ENCODE assay signal across 10 cellular contexts in genomic region chr14:57486767-57487379, GRCh38. TPM values are rescaled to one million over a fixed set of nuclear protein-coding genes. Genes with fewer than 3 reads are reported as not detected.
DNase-seq lines count a peak whose midpoint lies in the region; ATAC-seq and TF ChIP-seq lines count a peak whose summit lies in the region.
"Had no signal": no experiment of that assay in that cellular context is flagged by ENCODE, and none has a peak within 500 bp of the region (broad histone marks: within the 10 kb centered on the region; RNA-seq: fewer than 3 reads in every experiment).

No MANE protein-coding gene starts in this region.

- no peak for TF ChIP-seq EP300 in SK-N-SH (IDR thresholded peaks at IDR 0.05; ENCODE audit: borderline replicate concordance in 1 of 2, low read depth in 1 of 2, low read length in 1 of 2)

- peak; percentile 67 for TF ChIP-seq RAD21 in SK-N-SH (IDR thresholded peaks at IDR 0.05; ENCODE audit: low read length)

- no peak overlapping the region for H3K4me2 ChIP-seq in SK-N-SH
- no peak overlapping the region for H3K4me2 ChIP-seq in smooth muscle cell

- no peaks in the 10 kb centered on the region for H4K20me1 ChIP-seq in SK-N-SH (ENCODE audit: insufficient read depth)
- H4K20me1 ChIP-seq in smooth muscle cell (ENCODE audit: low read depth) = no peaks in the 10 kb centered on the region

- intact Hi-C loops in heart left ventricle (cut with DNase I) = loop anchor here (1.0 to 10.0 kb wide), 5 partner anchors 388 to 586 kb away; no protein-coding TSS in a partner anchor

- DNase-seq in GM03348 (ENCODE audit: low spot score) (peak; percentile 57), NCI-H1092 treated with DMSO at 0.1 percent for 48 hours (lab: John Stamatoyannopoulos, UW) (peak; percentile 64), SK-N-SH (peak; percentile 25), heart left ventricle (no peak), smooth muscle cell (lab: John Stamatoyannopoulos, UW; ENCODE audit: unreplicated experiment) (no peak), T1000 (lab: John Stamatoyannopoulos, UW) (no peak), mesenteric fat pad (ENCODE audit: low spot score) (no peak), GM19240 (ENCODE audit: insufficient read length, low spot score) (no peak)
- DNase-seq: right cardiac atrium had no signal

- WGBS in SK-N-SH (ENCODE audit: low lambda C conversion rate) = 29% methylated on average over 3 of the region's 3 CpGs
- WGBS in heart left ventricle, 4 donors = 34 to 37% (median 35%) methylated on average over 3 of the region's 3 CpGs
- 54% methylated on average over 3 of the region's 3 CpGs for WGBS in smooth muscle cell (ENCODE audit: low lambda C conversion rate)

- H3K27ac ChIP-seq in SK-N-SH (ENCODE audit: low read depth in 2 of 2, low read length in 1 of 2) (no peak overlapping the region), heart left ventricle (no peak overlapping the region), smooth muscle cell (ENCODE audit: low read depth) (no peak overlapping the region)

- H3K27me3 ChIP-seq in SK-N-SH (ENCODE audit: insufficient read depth) = peaks cover 5% of the 10 kb centered on the region; the same call in 1 of the 2 replicates
- no peaks in the 10 kb centered on the region for H3K27me3 ChIP-seq in heart left ventricle
- H3K27me3 ChIP-seq in smooth muscle cell (ENCODE audit: low read depth) = no peaks in the 10 kb centered on the region

- no peaks in the 10 kb centered on the region for H3K9me2 ChIP-seq in SK-N-SH

- peak in 1 of 4 donors; percentile 61 for ATAC-seq in heart left ventricle

- no peak for TF ChIP-seq POLR2A in heart left ventricle (IDR thresholded peaks at IDR 0.05)

- H3K9me3 ChIP-seq in SK-N-SH (no peaks in the 10 kb centered on the region), heart left ventricle (no peaks in the 10 kb centered on the region), smooth muscle cell (replicated peaks; ENCODE audit: low read depth) (no peaks in the 10 kb centered on the region)

- H3K36me3 ChIP-seq in SK-N-SH (replicated peaks in 1 of 2; ENCODE audit: control insufficient read depth in 1 of 2, insufficient read depth in 2 of 2, low read length in 1 of 2) = no peaks in the 10 kb centered on the region
- no peaks in the 10 kb centered on the region for H3K36me3 ChIP-seq in heart left ventricle
- H3K36me3 ChIP-seq in smooth muscle cell (ENCODE audit: low read depth) = no peaks in the 10 kb centered on the region

- CTCF ChIA-PET in SK-N-SH (lab: Yijun Ruan, JAX) = interaction anchor here (1.1 to 1.2 kb wide), 3 partner anchors 18 to 586 kb away, joined by 3 to 5 read pairs (median 3); no protein-coding TSS in a partner anchor

- H3K9ac ChIP-seq in SK-N-SH (no peak overlapping the region), smooth muscle cell (ENCODE audit: low read depth) (no peak overlapping the region)

- TF ChIP-seq CTCF in SK-N-SH (IDR thresholded peaks at IDR 0.05) (peak; percentile 68), heart left ventricle (IDR thresholded peaks at IDR 0.05) (peak in 11 of 12 donors; percentile 45 to 74 (median 59)), smooth muscle cell (IDR thresholded peaks at IDR 0.05; ENCODE audit: borderline replicate concordance, insufficient read depth, poor library complexity, severe bottlenecking) (peak; percentile 65)

- H3K79me2 ChIP-seq in SK-N-SH (ENCODE audit: insufficient read depth) (no peaks in the 10 kb centered on the region), smooth muscle cell (ENCODE audit: low read depth) (no peaks in the 10 kb centered on the region)

- POLR2A ChIA-PET in SK-N-SH (lab: Yijun Ruan, JAX) = no interaction called here

- H3K4me1 ChIP-seq in SK-N-SH (ENCODE audit: control insufficient read depth in 1 of 2, insufficient read depth in 2 of 2, low read depth in 1 of 2, low read length in 1 of 2) = no peaks in the 10 kb centered on the region
- H3K4me1 ChIP-seq in heart left ventricle = peaks cover 0 to 10% (median 0%) of the 10 kb centered on the region in 12 donors
- H3K4me1 ChIP-seq in smooth muscle cell (ENCODE audit: low read depth) = no peaks in the 10 kb centered on the region

- H3F3A ChIP-seq in SK-N-SH (replicated peaks; ENCODE audit: insufficient read depth) (no peaks in the 10 kb centered on the region), smooth muscle cell (ENCODE audit: low read depth) (no peaks in the 10 kb centered on the region)

- H3K4me3 ChIP-seq in SK-N-SH (ENCODE audit: low read depth in 2 of 2, low read length in 1 of 2) (no peak overlapping the region), heart left ventricle (no peak overlapping the region), smooth muscle cell (no peak overlapping the region)

- H2AFZ ChIP-seq in SK-N-SH (ENCODE audit: low read depth) = no peak overlapping the region
- H2AFZ ChIP-seq in smooth muscle cell (ENCODE audit: low read depth) = no peak overlapping the region

TF ChIP-seq in SK-N-SH, 30 proteins besides CTCF, POLR2A, EP300 and RAD21:
- TF ChIP-seq SMC3 (IDR thresholded peaks at IDR 0.05; ENCODE audit: low read depth, low read length) = peak; percentile 47
- TF ChIP-seq, protein P1, sequence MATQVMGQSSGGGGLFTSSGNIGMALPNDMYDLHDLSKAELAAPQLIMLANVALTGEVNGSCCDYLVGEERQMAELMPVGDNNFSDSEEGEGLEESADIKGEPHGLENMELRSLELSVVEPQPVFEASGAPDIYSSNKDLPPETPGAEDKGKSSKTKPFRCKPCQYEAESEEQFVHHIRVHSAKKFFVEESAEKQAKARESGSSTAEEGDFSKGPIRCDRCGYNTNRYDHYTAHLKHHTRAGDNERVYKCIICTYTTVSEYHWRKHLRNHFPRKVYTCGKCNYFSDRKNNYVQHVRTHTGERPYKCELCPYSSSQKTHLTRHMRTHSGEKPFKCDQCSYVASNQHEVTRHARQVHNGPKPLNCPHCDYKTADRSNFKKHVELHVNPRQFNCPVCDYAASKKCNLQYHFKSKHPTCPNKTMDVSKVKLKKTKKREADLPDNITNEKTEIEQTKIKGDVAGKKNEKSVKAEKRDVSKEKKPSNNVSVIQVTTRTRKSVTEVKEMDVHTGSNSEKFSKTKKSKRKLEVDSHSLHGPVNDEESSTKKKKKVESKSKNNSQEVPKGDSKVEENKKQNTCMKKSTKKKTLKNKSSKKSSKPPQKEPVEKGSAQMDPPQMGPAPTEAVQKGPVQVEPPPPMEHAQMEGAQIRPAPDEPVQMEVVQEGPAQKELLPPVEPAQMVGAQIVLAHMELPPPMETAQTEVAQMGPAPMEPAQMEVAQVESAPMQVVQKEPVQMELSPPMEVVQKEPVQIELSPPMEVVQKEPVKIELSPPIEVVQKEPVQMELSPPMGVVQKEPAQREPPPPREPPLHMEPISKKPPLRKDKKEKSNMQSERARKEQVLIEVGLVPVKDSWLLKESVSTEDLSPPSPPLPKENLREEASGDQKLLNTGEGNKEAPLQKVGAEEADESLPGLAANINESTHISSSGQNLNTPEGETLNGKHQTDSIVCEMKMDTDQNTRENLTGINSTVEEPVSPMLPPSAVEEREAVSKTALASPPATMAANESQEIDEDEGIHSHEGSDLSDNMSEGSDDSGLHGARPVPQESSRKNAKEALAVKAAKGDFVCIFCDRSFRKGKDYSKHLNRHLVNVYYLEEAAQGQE (IDR thresholded peaks at IDR 0.05; ENCODE audit: low read depth, low read length) = no peak

RNA-seq across cellular contexts. Expression of gene CCDC198, which starts 6.8 kb away (rescaled TPM):
- polyA plus RNA-seq in SK-N-SH (2012; rRNA removed) (not detected in 2 replicates), heart left ventricle (not detected), smooth muscle cell (not detected in 2 replicates)
- polyA plus RNA-seq in SK-N-SH (2012; cell fraction: cytosol; rRNA removed) = not detected in 2 replicates
- polyA plus RNA-seq in SK-N-SH (2012; cell fraction: nucleus; rRNA removed) = not detected in 2 replicates
- total RNA-seq in heart left ventricle (not detected), smooth muscle cell (not detected in 2 replicates), mesenteric fat pad (not detected)
- total RNA-seq: right cardiac atrium; T-helper 2 cell treated with Interferon-gamma antibody and Interleukin-4, amounts not matched to agents 100 ng/mL and 5 ng/mL, for 36 hours had no signal
- polyA plus RNA-seq: right cardiac atrium had no signal

Comparison
In these comparisons a context has a peak if more than half of its experiments do, and no peak if none do; other contexts are left out.
1. DNase-seq: peak in GM03348 (single experiment), NCI-H1092 treated with DMSO at 0.1 percent for 48 hours (single experiment) and SK-N-SH (single experiment); none in heart left ventricle (0 of 5), smooth muscle cell (single experiment), T1000 (single experiment), mesenteric fat pad (single experiment) and GM19240 (single experiment).
2. Peak in every context shown above with its lines, with median percentiles within 50 percentile points of each other: CTCF ChIP-seq.